In the genomic region with DNA sequence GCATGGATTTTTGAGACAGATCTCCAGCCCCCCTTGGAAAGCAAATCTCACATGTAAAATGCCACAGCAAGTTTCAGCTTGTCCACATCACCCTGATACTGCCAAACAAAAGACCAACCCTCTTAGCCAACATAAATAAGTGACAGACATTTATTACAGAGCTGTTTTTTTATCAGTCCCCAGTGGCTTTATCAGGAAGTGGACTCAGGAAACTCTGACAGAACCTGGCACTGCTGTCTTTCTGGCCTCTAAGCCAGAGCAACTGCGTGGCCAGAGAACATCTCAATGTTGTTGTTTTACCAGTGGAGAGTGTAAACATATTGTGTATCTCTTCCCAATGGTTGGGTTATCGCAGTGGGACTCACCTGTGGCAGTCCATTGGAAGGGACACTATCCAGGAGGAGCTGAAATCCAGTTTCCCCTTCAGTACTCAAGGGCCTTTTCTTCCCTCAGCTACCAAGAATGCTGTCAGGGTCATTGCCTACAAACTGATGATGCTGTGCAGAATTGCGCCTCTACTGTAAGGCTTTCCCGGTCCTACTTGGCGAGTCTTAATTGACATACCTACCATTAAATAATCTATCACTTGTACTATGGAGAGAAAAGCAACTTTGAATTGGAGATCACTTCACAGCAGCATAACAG, we compare ENCODE assay signal across 20 cellular contexts. TPM values are rescaled to one million over a fixed set of nuclear protein-coding genes. Genes with fewer than 3 reads are reported as not detected.
A peak's percentile ranks its signal among the peaks of the same experiment; 100 is the strongest.
DNase-seq lines count a peak whose midpoint lies in the region; ATAC-seq, FAIRE-seq and TF ChIP-seq lines count a peak whose summit lies in the region.
"Had no signal": no experiment of that assay in that cellular context is flagged by ENCODE, and none has a peak within 500 bp of the region (broad histone marks: within the 10 kb centered on the region; RNA-seq: fewer than 3 reads in every experiment).

No MANE protein-coding gene starts in this region.

- no peak for FAIRE-seq in pancreas (lab: Jason Lieb, UNC)

- H3K27ac Mint-ChIP-seq in glutamatergic neuron (ENCODE audit: unreplicated experiment) = no peak overlapping the region
- H3K27ac Mint-ChIP-seq: activated CD4-positive, alpha-beta T cell treated with anti-CD3 and anti-CD28 coated beads, Interleukin-2, amount 10 ng/mL, durations not matched to agents 24 days and 14 days; activated naive CD4-positive, alpha-beta T cell treated with anti-CD3 and anti-CD28 coated beads, Interleukin-2, amount 50 U/mL, for 72 hours; endodermal cell; stimulated activated naive CD8-positive, alpha-beta T cell treated with anti-CD3 and anti-CD28 coated beads, Interleukin-15, Interleukin-2, amounts not matched to agents 100 ng/mL and 50 ng/mL, for 24 hours had no signal

- peak overlapping the region; percentile 22 to 66 (median 40) for H3K27ac ChIP-seq in pancreas
- H3K27ac ChIP-seq: cardiac muscle cell, gastrocnemius medialis, SJSA1 had no signal

- H3K36me3 ChIP-seq in pancreas = no peaks in the 10 kb centered on the region
- H3K36me3 ChIP-seq: cardiac muscle cell, gastrocnemius medialis, SJSA1 had no signal

- H3K36me3 Mint-ChIP-seq in glutamatergic neuron (ENCODE audit: unreplicated experiment) = no peaks in the 10 kb centered on the region
- H3K36me3 Mint-ChIP-seq: activated naive CD4-positive, alpha-beta T cell treated with anti-CD3 and anti-CD28 coated beads, Interleukin-2, amount 50 U/mL, for 72 hours had no signal

- H3K9me3 ChIP-seq in pancreas = no peaks in the 10 kb centered on the region
- H3K9me3 ChIP-seq: gastrocnemius medialis, SJSA1 had no signal

- H3K4me3 Mint-ChIP-seq in glutamatergic neuron (ENCODE audit: unreplicated experiment) = no peak overlapping the region
- H3K4me3 Mint-ChIP-seq: activated CD4-positive, alpha-beta T cell treated with anti-CD3 and anti-CD28 coated beads, Interleukin-2, amount 10 ng/mL, durations not matched to agents 24 days and 14 days; endodermal cell; immature natural killer cell; stimulated activated naive CD8-positive, alpha-beta T cell treated with anti-CD3 and anti-CD28 coated beads, Interleukin-15, Interleukin-2, amounts not matched to agents 100 ng/mL and 50 ng/mL, for 24 hours had no signal

- TF ChIP-seq CTCF in fibroblast of the aortic adventitia (IDR thresholded peaks at IDR 0.05; ENCODE audit: insufficient read depth, low read length) (no peak), pancreas (IDR thresholded peaks at IDR 0.05) (no peak), glutamatergic neuron (IDR thresholded peaks at IDR 0.05; ENCODE audit: partially characterized antibody, unreplicated experiment) (no peak)

- H3K27me3 ChIP-seq in pancreas = no peaks in the 10 kb centered on the region
- H3K27me3 ChIP-seq: cardiac muscle cell, gastrocnemius medialis, SJSA1 had no signal

- H3K4me1 ChIP-seq in pancreas = peaks cover 0 to 5% (median 0%) of the 10 kb centered on the region in 3 donors
- H3K4me1 ChIP-seq: SJSA1 had no signal

- no peaks in the 10 kb centered on the region for H3K4me1 Mint-ChIP-seq in glutamatergic neuron (ENCODE audit: low read depth, unreplicated experiment)
- H3K4me1 Mint-ChIP-seq: activated CD4-positive, alpha-beta T cell treated with anti-CD3 and anti-CD28 coated beads, Interleukin-2, amount 10 ng/mL, durations not matched to agents 24 days and 14 days; endodermal cell had no signal

- intact Hi-C loops in pancreas (cut with DNase I) = no loop called here

- WGBS in pancreas, 2 donors = 57 to 62% methylated on average over 5 of the region's 5 CpGs

- ATAC-seq in pancreas (peak; percentile 46 to 82 (median 75)), GM21381 (IDR thresholded peaks at IDR 0.05; ENCODE audit: unreplicated experiment) (no peak), GM18519 (IDR thresholded peaks at IDR 0.05; ENCODE audit: low FRiP score, unreplicated experiment) (no peak)
- ATAC-seq: activated naive CD4-positive, alpha-beta T cell treated with anti-CD3 and anti-CD28 coated beads, Interleukin-2, amount 50 U/mL, for 72 hours had no signal

- no peaks in the 10 kb centered on the region for H3K27me3 Mint-ChIP-seq in glutamatergic neuron (ENCODE audit: unreplicated experiment)
- H3K27me3 Mint-ChIP-seq: stimulated activated naive CD8-positive, alpha-beta T cell treated with anti-CD3 and anti-CD28 coated beads, Interleukin-15, Interleukin-2, amounts not matched to agents 100 ng/mL and 50 ng/mL, for 24 hours had no signal

- no peaks in the 10 kb centered on the region for H3K9me3 Mint-ChIP-seq in glutamatergic neuron (ENCODE audit: unreplicated experiment)
- H3K9me3 Mint-ChIP-seq: activated CD4-positive, alpha-beta T cell treated with anti-CD3 and anti-CD28 coated beads, Interleukin-2, amount 10 ng/mL, durations not matched to agents 24 days and 14 days; activated naive CD4-positive, alpha-beta T cell treated with anti-CD3 and anti-CD28 coated beads, Interleukin-2, amount 50 U/mL, for 72 hours; endodermal cell; immature natural killer cell; stimulated activated naive CD8-positive, alpha-beta T cell treated with anti-CD3 and anti-CD28 coated beads, Interleukin-15, Interleukin-2, amounts not matched to agents 100 ng/mL and 50 ng/mL, for 24 hours had no signal

- no peak overlapping the region for H3K4me3 ChIP-seq in fibroblast of the aortic adventitia (ENCODE audit: low read depth, low read length)
- H3K4me3 ChIP-seq in pancreas = no peak overlapping the region
- H3K4me3 ChIP-seq: cardiac muscle cell, gastrocnemius medialis, SJSA1 had no signal

- peak; percentile 82 for DNase-seq in DMS153 treated with DMSO at 0.1 percent for 48 hours (lab: John Stamatoyannopoulos, UW; ENCODE audit: unreplicated experiment)
- DNase-seq in NCI-H2196 (lab: John Stamatoyannopoulos, UW; ENCODE audit: unreplicated experiment) = peak; percentile 20
- peak; percentile 47 for DNase-seq in fibroblast of the aortic adventitia (ENCODE audit: low read depth)
- peak in 1 of 6 donors; percentile 13 for DNase-seq in pancreas
- no peak for DNase-seq in glutamatergic neuron
- DNase-seq in amygdala (lab: John Stamatoyannopoulos, UW) = no peak
- DNase-seq: activated CD4-positive, alpha-beta T cell treated with anti-CD3 and anti-CD28 coated beads, Interleukin-2, amount 10 ng/mL, durations not matched to agents 24 days and 14 days; endodermal cell; gastrocnemius medialis; HCEC 1CT; immature natural killer cell; NCI-H1048; NCI-H345; nucleus accumbens had no signal

RNA-seq across cellular contexts. Expression of gene SLC14A1, which starts 22.0 kb away (rescaled TPM):
- total RNA-seq in fibroblast of the aortic adventitia (ENCODE audit: low replicate concordance) = 5.6 and 254 TPM in 2 replicates
- 1 to 10 TPM in 4 of 6 donors, under 1 TPM in 2; 0.79 to 1.9 (median 1.1) TPM for total RNA-seq in pancreas
- polyA plus RNA-seq in pancreas = 1 to 10 TPM in 1 of 2 donors, under 1 TPM in 1; 0.49 to 2.5 TPM
- total RNA-seq in glutamatergic neuron (ENCODE audit: unreplicated experiment) = not detected
- total RNA-seq: cardiac muscle cell, endodermal cell had no signal
- polyA plus RNA-seq: cardiac muscle cell had no signal

Comparison
In these comparisons a context has a peak if more than half of its experiments do, and no peak if none do; other contexts are left out.
1. DNase-seq: peak in DMS153 treated with DMSO at 0.1 percent for 48 hours (single experiment), NCI-H2196 (single experiment) and fibroblast of the aortic adventitia (single experiment); none in glutamatergic neuron (single experiment) and amygdala (0 of 56).
2. ATAC-seq: peak in pancreas (4 of 4); none in GM21381 (single experiment) and GM18519 (single experiment).